In genomic region chr14:105528859-105529505, GRCh38 we compare ENCODE assay signal across 8 cellular contexts. TPM values are rescaled to one million over a fixed set of nuclear protein-coding genes. Genes with fewer than 3 reads are reported as not detected.
DNase-seq lines count a peak whose midpoint lies in the region; ATAC-seq and TF ChIP-seq lines count a peak whose summit lies in the region.

No MANE protein-coding gene starts in this region.

- no peaks in the 10 kb centered on the region for H3K36me3 ChIP-seq in fibroblast of lung (ENCODE audit: control insufficient read depth, insufficient read depth, low read length)

- H3K4me3 ChIP-seq in fibroblast of lung (replicated peaks in 1 of 4; ENCODE audit: control extremely low read depth in 1 of 4, insufficient read depth in 1 of 4, low read depth in 3 of 4, low read length in 4 of 4) = no peak overlapping the region

- no peak overlapping the region for H2AFZ ChIP-seq in fibroblast of lung (ENCODE audit: low read length)

- no peaks in the 10 kb centered on the region for H3K4me1 ChIP-seq in fibroblast of lung (ENCODE audit: control insufficient read depth, extremely low read depth, insufficient read depth, low read length)

- TF ChIP-seq CTCF in fibroblast of lung (conservative IDR thresholded peaks at IDR 0.05 in 1 of 2, IDR thresholded peaks at IDR 0.05 in 1 of 2; ENCODE audit: low read depth in 1 of 2, low read length in 2 of 2) = no peak

- peak; percentile 61 for DNase-seq in ELF-1 (ENCODE audit: low read depth, low spot score)
- peak; percentile 26 to 55 for DNase-seq in activated CD8-positive, alpha-beta memory T cell treated with anti-CD3 and anti-CD28 coated beads for 4 hours (ENCODE audit: low read depth in 2 of 2)
- DNase-seq in fibroblast of lung (ENCODE audit: low read depth in 2 of 2) = no peak
- peak; percentile 66 for DNase-seq in stimulated activated CD4-positive, alpha-beta T cell treated with anti-CD3 and anti-CD28 coated beads, Interleukin-1b, Interleukin-23, amount 100 ng/mL, for 48 hours
- DNase-seq in GM19240 (ENCODE audit: insufficient read length, low spot score) = no peak
- DNase-seq in SHP77 treated with DMSO at 0.1 percent for 48 hours (lab: John Stamatoyannopoulos, UW) = no peak
- no peak for DNase-seq in NCI-H187 (lab: John Stamatoyannopoulos, UW)

- H3K9me3 ChIP-seq in fibroblast of lung (ENCODE audit: control insufficient read depth, insufficient read depth, low read depth, low read length) = no peaks in the 10 kb centered on the region

- no peak overlapping the region for H3K9ac ChIP-seq in fibroblast of lung (ENCODE audit: insufficient read depth, low read length)

- no peaks in the 10 kb centered on the region for H3K79me2 ChIP-seq in fibroblast of lung (ENCODE audit: control insufficient read depth, insufficient read depth, low read length)

- peaks cover 6% of the 10 kb centered on the region for H3K27me3 ChIP-seq in fibroblast of lung (ENCODE audit: control insufficient read depth, insufficient read depth, low read length)

- H3K4me2 ChIP-seq in fibroblast of lung (ENCODE audit: extremely low read depth, insufficient read depth, low read length) = peak overlapping the region; percentile 44

- H4K20me1 ChIP-seq in fibroblast of lung (ENCODE audit: control insufficient read depth, extremely low read depth, insufficient read depth, low read length) = no peaks in the 10 kb centered on the region

- ATAC-seq in GM21390 (IDR thresholded peaks at IDR 0.05; ENCODE audit: unreplicated experiment) = no peak

- no peak overlapping the region for H3K27ac ChIP-seq in fibroblast of lung (ENCODE audit: insufficient read depth, low read length)

RNA-seq across cellular contexts. Expression of gene TMEM121, which starts 2.6 kb away (rescaled TPM):
- total RNA-seq in fibroblast of lung = 5.1 and 8.0 TPM in 2 replicates
- polyA plus RNA-seq in fibroblast of lung = 0.30 and 0.45 TPM in 2 replicates
- polyA plus RNA-seq in fibroblast of lung (2012) = 0.71 and 1.7 TPM in 2 replicates
- polyA minus RNA-seq in fibroblast of lung (ENCODE audit: low replicate concordance) = 0.15 and 0.51 TPM in 2 replicates

RNA-seq across cellular contexts. Expression of gene TEDC1, which starts 37.9 kb away (rescaled TPM):
- 1.0 and 2.5 TPM in 2 replicates for total RNA-seq in fibroblast of lung
- polyA plus RNA-seq in fibroblast of lung = 0.69 and 2.1 TPM in 2 replicates
- 1.9 and 8.9 TPM in 2 replicates for polyA plus RNA-seq in fibroblast of lung (2012)
- polyA minus RNA-seq in fibroblast of lung (ENCODE audit: low replicate concordance) = 0.94 and 2.7 TPM in 2 replicates

RNA-seq across cellular contexts. Expression of gene CRIP1, which starts 42.3 kb away (rescaled TPM):
- total RNA-seq in fibroblast of lung = 1.3 and 3.0 TPM in 2 replicates
- 2.5 and 5.2 TPM in 2 replicates for polyA plus RNA-seq in fibroblast of lung
- 13.1 and 29.6 TPM in 2 replicates for polyA plus RNA-seq in fibroblast of lung (2012)
- polyA minus RNA-seq in fibroblast of lung (ENCODE audit: low replicate concordance) = 1.0 TPM in 1 of 2 replicates, not detected in the other

RNA-seq across cellular contexts. Expression of gene CRIP2, which starts 54.4 kb away (rescaled TPM):
- 37.5 and 68.5 TPM in 2 replicates for total RNA-seq in fibroblast of lung
- polyA plus RNA-seq in fibroblast of lung = 58.9 and 59.8 TPM in 2 replicates
- polyA plus RNA-seq in fibroblast of lung (2012) = 121 and 148 TPM in 2 replicates
- polyA minus RNA-seq in fibroblast of lung (ENCODE audit: low replicate concordance) = 48.7 and 62.4 TPM in 2 replicates

Comparison
In these comparisons a context has a peak if more than half of its experiments do, and no peak if none do; other contexts are left out.
1. DNase-seq: peak in ELF-1 (single experiment), activated CD8-positive, alpha-beta memory T cell treated with anti-CD3 and anti-CD28 coated beads for 4 hours (2 of 2) and stimulated activated CD4-positive, alpha-beta T cell treated with anti-CD3 and anti-CD28 coated beads, Interleukin-1b, Interleukin-23, amount 100 ng/mL, for 48 hours (single experiment); none in fibroblast of lung (0 of 2), GM19240 (single experiment), SHP77 treated with DMSO at 0.1 percent for 48 hours (single experiment) and NCI-H187 (0 of 2).